In the genomic region with DNA sequence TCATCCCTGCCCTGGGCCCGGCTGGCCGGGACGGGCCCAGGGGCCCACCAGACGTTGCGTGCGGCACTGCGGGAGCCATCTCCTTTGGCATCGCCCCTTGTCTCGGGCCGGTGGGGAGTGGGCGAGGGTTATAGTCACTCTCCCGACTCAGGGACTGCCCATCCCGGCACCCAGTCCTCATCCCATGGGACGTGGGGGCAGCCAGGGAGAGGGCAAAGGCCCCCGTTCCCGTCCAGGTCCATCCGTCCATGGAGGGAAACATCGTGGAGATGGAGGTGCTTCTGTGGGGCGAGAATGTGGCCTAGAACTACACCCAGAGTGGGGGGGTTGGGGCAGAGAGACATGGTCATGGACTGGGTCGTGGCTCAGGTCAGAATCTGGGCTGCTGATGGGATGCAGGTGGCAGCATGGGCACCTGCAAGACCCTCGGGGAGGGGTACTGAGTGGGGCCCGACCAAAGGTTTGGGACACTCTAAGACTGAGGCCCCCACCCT, we compare ENCODE assay signal across 1 cellular context.
TF ChIP-seq lines count a peak whose summit lies in the region.

No MANE protein-coding gene starts in this region.

TF ChIP-seq in H1, 55 proteins besides CTCF, POLR2A, EP300 and RAD21:
- TF ChIP-seq TAF7 (optimal IDR thresholded peaks at IDR 0.05; ENCODE audit: borderline replicate concordance, low read depth, low read length) (no peak), SIX5 (IDR thresholded peaks at IDR 0.05; ENCODE audit: low read depth, low read length) (no peak), EZH2 (IDR thresholded peaks at IDR 0.05; ENCODE audit: low read depth, low read length, severe bottlenecking) (no peak), TCF12 (IDR thresholded peaks at IDR 0.05; ENCODE audit: low read depth, low read length) (no peak), POU5F1 (IDR thresholded peaks at IDR 0.05; ENCODE audit: low read depth, low read length) (no peak), ASH2L (IDR thresholded peaks at IDR 0.05; ENCODE audit: low read length) (no peak), HDAC6 (IDR thresholded peaks at IDR 0.05; ENCODE audit: low read depth, low read length) (no peak), HDAC2 (IDR thresholded peaks at IDR 0.05; ENCODE audit: borderline replicate concordance in 1 of 2, low read depth in 2 of 2, low read length in 2 of 2) (no peak)
- TF ChIP-seq, protein P1, sequence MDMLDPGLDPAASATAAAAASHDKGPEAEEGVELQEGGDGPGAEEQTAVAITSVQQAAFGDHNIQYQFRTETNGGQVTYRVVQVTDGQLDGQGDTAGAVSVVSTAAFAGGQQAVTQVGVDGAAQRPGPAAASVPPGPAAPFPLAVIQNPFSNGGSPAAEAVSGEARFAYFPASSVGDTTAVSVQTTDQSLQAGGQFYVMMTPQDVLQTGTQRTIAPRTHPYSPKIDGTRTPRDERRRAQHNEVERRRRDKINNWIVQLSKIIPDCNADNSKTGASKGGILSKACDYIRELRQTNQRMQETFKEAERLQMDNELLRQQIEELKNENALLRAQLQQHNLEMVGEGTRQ (IDR thresholded peaks at IDR 0.05; ENCODE audit: low read length): no peak
- TF ChIP-seq, protein P2, sequence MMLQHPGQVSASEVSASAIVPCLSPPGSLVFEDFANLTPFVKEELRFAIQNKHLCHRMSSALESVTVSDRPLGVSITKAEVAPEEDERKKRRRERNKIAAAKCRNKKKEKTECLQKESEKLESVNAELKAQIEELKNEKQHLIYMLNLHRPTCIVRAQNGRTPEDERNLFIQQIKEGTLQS (IDR thresholded peaks at IDR 0.05; ENCODE audit: insufficient read depth, low read depth, low read length): no peak
